ENCODE assay signal across 8 cellular contexts in the genomic region with DNA sequence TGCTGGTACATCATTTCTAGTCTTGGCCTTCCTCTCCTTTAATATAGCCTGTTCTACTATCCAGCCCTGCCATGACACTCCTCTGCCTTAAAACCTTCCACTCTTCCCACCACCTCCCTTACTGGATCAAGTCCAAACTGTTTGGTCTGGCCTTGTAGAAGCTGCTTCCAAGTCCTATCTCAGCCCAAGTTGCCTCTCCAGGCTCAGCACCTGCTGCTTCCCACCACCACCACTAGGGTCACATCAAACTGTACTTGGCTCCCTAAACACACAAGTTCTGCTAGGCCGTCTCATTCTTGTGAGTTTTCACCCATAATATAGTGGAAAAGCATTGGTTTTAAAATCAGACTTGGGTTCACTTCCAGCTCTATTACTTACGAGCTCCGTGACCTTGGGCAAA. TPM values are rescaled to one million over a fixed set of nuclear protein-coding genes. Genes with fewer than 3 reads are reported as not detected.
A peak's percentile ranks its signal among the peaks of the same experiment; 100 is the strongest.
DNase-seq lines count a peak whose midpoint lies in the region; ATAC-seq and TF ChIP-seq lines count a peak whose summit lies in the region.

No MANE protein-coding gene starts in this region.

- H3K9ac ChIP-seq in BLaER1 (no peak overlapping the region), trophoblast cell (ENCODE audit: low read length) (no peak overlapping the region)

- no peak overlapping the region for H3K23ac ChIP-seq in trophoblast cell (ENCODE audit: low read length)

- H3K4me1 ChIP-seq in BLaER1 (peaks cover 28% of the 10 kb centered on the region), trophoblast cell (ENCODE audit: control insufficient read depth in 1 of 2, insufficient read depth in 2 of 2, low read length in 2 of 2) (peaks cover 0 to 4% of the 10 kb centered on the region in 2 experiments), vagina (peaks cover 30% of the 10 kb centered on the region)

- no peak overlapping the region for H3K27ac ChIP-seq in BLaER1
- H3K27ac ChIP-seq in trophoblast cell (ENCODE audit: low read depth, low read length): no peak overlapping the region
- no peak overlapping the region for H3K27ac ChIP-seq in vagina

- H3K27me3 ChIP-seq in BLaER1 (no peaks in the 10 kb centered on the region), trophoblast cell (ENCODE audit: insufficient read depth, low read length) (no peaks in the 10 kb centered on the region), vagina (no peaks in the 10 kb centered on the region)

- H4K8ac ChIP-seq in trophoblast cell (ENCODE audit: low read depth, low read length): no peak overlapping the region

- no peak overlapping the region for H3K18ac ChIP-seq in trophoblast cell (ENCODE audit: low read length)

- peak overlapping the region; percentile 85 for H3K4me2 ChIP-seq in BLaER1
- peak overlapping the region; percentile 4 for H3K4me2 ChIP-seq in trophoblast cell (ENCODE audit: low read length)

- no peak overlapping the region for H3K4ac ChIP-seq in trophoblast cell (ENCODE audit: low read depth, low read length)

- H4K91ac ChIP-seq in trophoblast cell (ENCODE audit: low read depth, low read length): no peak overlapping the region

- H2AK5ac ChIP-seq in trophoblast cell (ENCODE audit: low read length): no peak overlapping the region

- H3K4me3 ChIP-seq in BLaER1 (no peak overlapping the region), epithelial cell of proximal tubule (ENCODE audit: low read depth, low read length) (peak overlapping the region; percentile 1), trophoblast cell (ENCODE audit: low read depth, low read length) (no peak overlapping the region), vagina (peak overlapping the region in 1 of 2 donors; percentile 82)

- no CpG with 5 or more reads among the region's 3 CpGs for WGBS in trophoblast cell (ENCODE audit: extremely low coverage, insufficient coverage, insufficient read length)

- H2BK5ac ChIP-seq in trophoblast cell (ENCODE audit: low read depth, low read length, poor library complexity): no peak overlapping the region

- H2AFZ ChIP-seq in trophoblast cell (ENCODE audit: insufficient read depth, low read length, poor library complexity): no peak overlapping the region

- H2BK12ac ChIP-seq in trophoblast cell (ENCODE audit: low read length): no peak overlapping the region

- H3K79me1 ChIP-seq in trophoblast cell (ENCODE audit: low read length): peaks cover 4% of the 10 kb centered on the region

- H3K36me3 ChIP-seq in BLaER1 (peaks cover 9% of the 10 kb centered on the region; the same call in 1 of the 2 replicates), trophoblast cell (ENCODE audit: control insufficient read depth in 1 of 2, insufficient read depth in 2 of 2, low read length in 2 of 2) (no peaks in the 10 kb centered on the region), vagina (no peaks in the 10 kb centered on the region)

- TF ChIP-seq CTCF in epithelial cell of proximal tubule (conservative IDR thresholded peaks at IDR 0.05; ENCODE audit: low read depth, low read length): peak; percentile 71
- TF ChIP-seq CTCF in vagina (IDR thresholded peaks at IDR 0.05): peak in 1 of 3 experiments; percentile 7

- H3K9me3 ChIP-seq in BLaER1 (peaks cover 15% of the 10 kb centered on the region; the same call in 1 of the 2 replicates), trophoblast cell (ENCODE audit: insufficient read depth, low read depth, low read length) (no peaks in the 10 kb centered on the region), vagina (peaks cover 3% of the 10 kb centered on the region)

- DNase-seq in GM19238 (ENCODE audit: insufficient read length, low spot score) (peak; percentile 27), MV-4-11 (lab: John Stamatoyannopoulos, UW) (peak; percentile 48), epithelial cell of proximal tubule (ENCODE audit: low read depth) (no peak), trophoblast cell (peak in 1 of 2 donors; percentile 43), vagina (ENCODE audit: extremely low spot score in 2 of 2) (no peak)
- DNase-seq in activated CD4-positive, alpha-beta T cell treated with anti-CD3 and anti-CD28 coated beads for 48 hours: peak; percentile 55

- no peak for ATAC-seq in HG03045 (IDR thresholded peaks at IDR 0.05; ENCODE audit: unreplicated experiment)

- peaks cover 47% of the 10 kb centered on the region for H4K20me1 ChIP-seq in BLaER1

- H3K14ac ChIP-seq in trophoblast cell (ENCODE audit: low read length): no peak overlapping the region

- no peak overlapping the region for H2BK120ac ChIP-seq in trophoblast cell (ENCODE audit: insufficient read depth, low read length, poor library complexity)

- TF ChIP-seq POLR2A in vagina (IDR thresholded peaks at IDR 0.05): no peak

- no peak overlapping the region for H4K12ac ChIP-seq in trophoblast cell (ENCODE audit: low read depth, low read length)

- intact Hi-C loops in vagina (cut with DNase I): no loop called here

- H3K79me2 ChIP-seq in trophoblast cell (ENCODE audit: control insufficient read depth, insufficient read depth, low read length, poor library complexity): peaks cover 5% of the 10 kb centered on the region

RNA-seq across cellular contexts. Expression of a gene that starts 1.4 kb away (rescaled TPM):
- 49.4 and 59.8 TPM in 2 replicates for total RNA-seq in epithelial cell of proximal tubule
- polyA plus RNA-seq in trophoblast cell (2013): 65.5 and 69.1 TPM in 2 replicates
- total RNA-seq in vagina: 32.4 TPM

RNA-seq across cellular contexts. Expression of a gene that starts 1.5 kb away (rescaled TPM):
- total RNA-seq in epithelial cell of proximal tubule (not detected in 2 replicates), vagina (not detected)
- not detected in 2 replicates for polyA plus RNA-seq in trophoblast cell (2013)

Comparison
In these comparisons a context has a peak if more than half of its experiments do, and no peak if none do; other contexts are left out.
1. DNase-seq: peak in GM19238 (single experiment), MV-4-11 (single experiment) and activated CD4-positive, alpha-beta T cell treated with anti-CD3 and anti-CD28 coated beads for 48 hours (single experiment); none in epithelial cell of proximal tubule (single experiment) and vagina (0 of 2).